Comparison of ENCODE assay signal across 8 cellular contexts in genomic region chr1:204513117-204513716, GRCh38. TPM values are rescaled to one million over a fixed set of nuclear protein-coding genes. Genes with fewer than 3 reads are reported as not detected.
DNase-seq lines count a peak whose midpoint lies in the region; ATAC-seq lines count a peak whose summit lies in the region.

No MANE protein-coding gene starts in this region.

- peak overlapping the region; percentile 91 for H3K4me3 Mint-ChIP-seq in activated naive CD4-positive, alpha-beta T cell treated with anti-CD3 and anti-CD28 coated beads for 36 hours
- peak overlapping the region; percentile 87 to 92 for H3K4me3 Mint-ChIP-seq in stimulated activated naive CD8-positive, alpha-beta T cell treated with anti-CD3 and anti-CD28 coated beads, Interleukin-15, amount 100 ng/mL, for 72 hours

- H3K9me3 Mint-ChIP-seq in activated naive CD4-positive, alpha-beta T cell treated with anti-CD3 and anti-CD28 coated beads for 36 hours, result no peaks in the 10 kb centered on the region
- no peaks in the 10 kb centered on the region for H3K9me3 Mint-ChIP-seq in stimulated activated naive CD8-positive, alpha-beta T cell treated with anti-CD3 and anti-CD28 coated beads, Interleukin-15, amount 100 ng/mL, for 72 hours

- in situ Hi-C loops in G401 (cut with HindIII; ENCODE audit: low sequenced_read_pairs), result no loop called here

- H3K27me3 Mint-ChIP-seq in activated naive CD4-positive, alpha-beta T cell treated with anti-CD3 and anti-CD28 coated beads for 36 hours (ENCODE audit: low read depth), result no peaks in the 10 kb centered on the region
- H3K27me3 Mint-ChIP-seq in stimulated activated naive CD8-positive, alpha-beta T cell treated with anti-CD3 and anti-CD28 coated beads, Interleukin-15, amount 100 ng/mL, for 72 hours, result no peaks in the 10 kb centered on the region

- peaks cover 30% of the 10 kb centered on the region for H3K4me1 Mint-ChIP-seq in activated naive CD4-positive, alpha-beta T cell treated with anti-CD3 and anti-CD28 coated beads for 36 hours (ENCODE audit: low read depth)
- H3K4me1 Mint-ChIP-seq in stimulated activated naive CD8-positive, alpha-beta T cell treated with anti-CD3 and anti-CD28 coated beads, Interleukin-15, amount 100 ng/mL, for 72 hours, result peaks cover 31% of the 10 kb centered on the region

- peak overlapping the region; percentile 100 for H3K27ac Mint-ChIP-seq in activated naive CD4-positive, alpha-beta T cell treated with anti-CD3 and anti-CD28 coated beads for 36 hours
- H3K27ac Mint-ChIP-seq in stimulated activated naive CD8-positive, alpha-beta T cell treated with anti-CD3 and anti-CD28 coated beads, Interleukin-15, amount 100 ng/mL, for 72 hours, result peak overlapping the region; percentile 99 to 100

- CTCF ChIA-PET in activated naive CD4-positive, alpha-beta T cell treated with anti-CD3 and anti-CD28 coated beads for 36 hours (lab: Charles Lee), result interaction anchor here (0.7 to 1.5 kb wide), 5 partner anchors 67 to 686 kb away, joined by 3 to 5 read pairs (median 3); no protein-coding TSS in a partner anchor

- intact Hi-C loops in Right ventricle myocardium superior (cut with DNase I), result no loop called here
- intact Hi-C loops in cardiac septum (cut with DNase I), result no loop called here
- intact Hi-C loops in activated naive CD4-positive, alpha-beta T cell treated with anti-CD3 and anti-CD28 coated beads for 36 hours (cut with micrococcal nuclease), result loop anchor here (10.0 kb wide), 4 partner anchors 612 to 1698 kb away; partner anchors contain the start of genes PCAT6 and RBBP5

- peaks cover 8% of the 10 kb centered on the region for H3K36me3 Mint-ChIP-seq in activated naive CD4-positive, alpha-beta T cell treated with anti-CD3 and anti-CD28 coated beads for 36 hours (ENCODE audit: low read depth)

- ATAC-seq in Right ventricle myocardium superior (ENCODE audit: poor library complexity) (no peak), HG03280 (IDR thresholded peaks at IDR 0.05; ENCODE audit: unreplicated experiment) (no peak)
- peak; percentile 17 for ATAC-seq in stimulated activated naive CD8-positive, alpha-beta T cell treated with anti-CD3 and anti-CD28 coated beads, Interleukin-15, amount 100 ng/mL, for 72 hours

- DNase-seq in Right ventricle myocardium superior (peak; percentile 52), cardiac septum (ENCODE audit: low spot score) (no peak), MV-4-11 (lab: John Stamatoyannopoulos, UW) (peak; percentile 100), G401 (ENCODE audit: low spot score) (no peak), HUDEP-2 (lab: John Stamatoyannopoulos, UW; ENCODE audit: unreplicated experiment in 76 of 76) (no peak)
- peak; percentile 64 for DNase-seq in activated naive CD4-positive, alpha-beta T cell treated with anti-CD3 and anti-CD28 coated beads for 36 hours
- DNase-seq in stimulated activated naive CD8-positive, alpha-beta T cell treated with anti-CD3 and anti-CD28 coated beads, Interleukin-15, amount 100 ng/mL, for 72 hours, result peak; percentile 48 to 61

RNA-seq across cellular contexts. Expression of gene MDM4, which starts 3.0 kb away (rescaled TPM):
- total RNA-seq in Right ventricle myocardium superior, result 24.2 TPM
- 59.2 TPM for total RNA-seq in cardiac septum
- total RNA-seq in activated naive CD4-positive, alpha-beta T cell treated with anti-CD3 and anti-CD28 coated beads for 36 hours, result 100 to 1,000 TPM; 109 TPM
- total RNA-seq in G401 (2014; rRNA removed; shearing (Covaris generic)), result 6.1 and 7.7 TPM in 2 replicates

RNA-seq across cellular contexts. Expression of gene PIK3C2B, which starts 18.6 kb away (rescaled TPM):
- total RNA-seq in Right ventricle myocardium superior (17.7 TPM), cardiac septum (28.8 TPM)
- 10 to 100 TPM; 61.0 to 65.4 TPM for total RNA-seq in activated naive CD4-positive, alpha-beta T cell treated with anti-CD3 and anti-CD28 coated beads for 36 hours
- total RNA-seq in G401 (2014; rRNA removed; shearing (Covaris generic)), result 22.1 and 23.6 TPM in 2 replicates

Comparison
In these comparisons a context has a peak if more than half of its experiments do, and no peak if none do; other contexts are left out.
1. DNase-seq: peak in Right ventricle myocardium superior (single experiment), MV-4-11 (single experiment), activated naive CD4-positive, alpha-beta T cell treated with anti-CD3 and anti-CD28 coated beads for 36 hours (single experiment) and stimulated activated naive CD8-positive, alpha-beta T cell treated with anti-CD3 and anti-CD28 coated beads, Interleukin-15, amount 100 ng/mL, for 72 hours (2 of 2); none in cardiac septum (single experiment), G401 (single experiment) and HUDEP-2 (0 of 76).